1 cellular context compared by ENCODE assay signal in genomic region chr5:125639858-125640257, GRCh38.
TF ChIP-seq lines count a peak whose summit lies in the region.

No MANE protein-coding gene starts in this region.

TF ChIP-seq in GM23338, 12 proteins besides CTCF, POLR2A, EP300 and RAD21 (continued from another document):
- TF ChIP-seq POLR2AphosphoS5 (IDR thresholded peaks at IDR 0.05; ENCODE audit: low read depth) (no peak), NANOG (IDR thresholded peaks at IDR 0.05; ENCODE audit: borderline replicate concordance) (no peak), STAT1 (IDR thresholded peaks at IDR 0.05; ENCODE audit: unreplicated experiment) (no peak), ZNF114 (CRISPR knock-in tag; IDR thresholded peaks at IDR 0.05) (no peak), EZH2 (IDR thresholded peaks at IDR 0.05; ENCODE audit: low read depth, unreplicated experiment) (no peak), CREB1 (CRISPR knock-in tag; IDR thresholded peaks at IDR 0.05; ENCODE audit: low read depth) (no peak)
